9 cellular contexts compared by ENCODE assay signal in the genomic region with DNA sequence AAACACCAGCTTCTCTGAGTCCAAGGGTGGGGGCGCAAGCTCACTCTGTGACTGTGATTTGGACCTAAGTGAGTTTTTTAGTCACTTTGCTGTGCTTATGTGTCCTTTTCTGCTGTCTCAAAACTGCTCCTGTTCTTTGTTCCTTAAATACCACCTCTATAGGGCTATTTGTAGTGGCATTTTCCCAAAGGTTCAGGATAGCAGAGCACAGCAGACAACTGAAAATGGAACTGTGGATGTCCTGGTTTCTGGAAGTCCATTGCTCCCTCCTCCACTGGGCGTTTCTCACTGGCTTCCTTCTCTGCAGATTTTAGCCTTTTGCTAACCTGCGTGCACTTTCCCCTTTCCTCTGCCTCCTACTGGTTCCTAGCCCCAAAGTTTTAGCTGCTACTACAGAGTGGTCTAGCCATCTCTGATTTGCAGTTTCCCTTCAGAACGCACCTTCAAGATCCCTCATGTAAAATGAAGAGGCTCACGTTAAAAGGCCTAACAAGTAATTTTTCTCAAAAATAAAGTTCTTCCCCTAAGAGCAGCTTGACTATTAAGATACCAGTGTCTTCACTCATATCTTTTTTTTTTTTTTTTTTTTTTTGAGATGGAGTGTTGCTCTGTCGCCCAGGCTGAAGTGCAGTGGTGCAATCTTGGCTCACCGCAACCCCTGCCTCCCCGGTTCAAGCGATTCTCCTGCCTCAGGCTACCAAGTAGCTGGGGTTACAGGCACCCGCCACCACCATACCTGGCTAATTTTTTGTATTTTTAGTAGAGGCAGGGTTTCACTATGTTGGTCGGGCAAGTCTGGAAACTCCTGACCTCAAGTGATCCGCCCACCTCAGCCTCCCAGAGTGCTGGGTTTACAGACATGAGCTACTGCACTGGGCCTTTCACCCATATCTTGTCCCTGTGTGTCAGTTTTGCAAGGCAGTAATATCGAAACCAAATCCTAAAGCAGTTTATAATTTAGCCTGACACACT. TPM values are rescaled to one million over a fixed set of nuclear protein-coding genes. Genes with fewer than 3 reads are reported as not detected.
DNase-seq lines count a peak whose midpoint lies in the region; ATAC-seq and TF ChIP-seq lines count a peak whose summit lies in the region.
"Had no signal": no experiment of that assay in that cellular context is flagged by ENCODE, and none has a peak within 500 bp of the region (broad histone marks: within the 10 kb centered on the region; RNA-seq: fewer than 3 reads in every experiment).

No MANE protein-coding gene starts in this region.

- DNase-seq in activated T-cell treated with anti-CD3 and anti-CD28 coated beads for 48 hours (ENCODE audit: low read depth) (peak; percentile 22), activated T-cell treated with anti-CD3 and anti-CD28 coated beads for 4 hours (no peak), suprapubic skin (ENCODE audit: low spot score in 2 of 2) (no peak), globus pallidus (ENCODE audit: low spot score) (no peak), Right ventricle myocardium inferior (ENCODE audit: missing footprints) (no peak)
- DNase-seq in activated naive CD8-positive, alpha-beta T cell treated with anti-CD3 and anti-CD28 coated beads, Interleukin-2, amount 50 U/mL, for 24 hours: peak; percentile 45

- 87% methylated on average over 13 of the region's 13 CpGs for WGBS in suprapubic skin

- no peak overlapping the region for H3K27ac ChIP-seq in suprapubic skin

- ATAC-seq in HG03045 (IDR thresholded peaks at IDR 0.05; ENCODE audit: unreplicated experiment): peak; percentile 90
- peak; percentile 92 for ATAC-seq in activated naive CD8-positive, alpha-beta T cell treated with anti-CD3 and anti-CD28 coated beads, Interleukin-2, amount 50 U/mL, for 24 hours
- peak; percentile 86 for ATAC-seq in stimulated activated memory B cell treated with anti-CD40 and anti-IgM and Interleukin-4, amounts not matched to agents 10 μg/mL and 1 μg/mL and 100 μg/mL, for 72 hours
- no peak for ATAC-seq in Right ventricle myocardium inferior

- H3K36me3 ChIP-seq in suprapubic skin: peaks cover 19% of the 10 kb centered on the region

- intact Hi-C loops in Right ventricle myocardium inferior (cut with DNase I): no loop called here

- H3K4me3 Mint-ChIP-seq in activated naive CD8-positive, alpha-beta T cell treated with anti-CD3 and anti-CD28 coated beads, Interleukin-2, amount 50 U/mL, for 24 hours: no peak overlapping the region
- no peak overlapping the region for H3K4me3 Mint-ChIP-seq in stimulated activated memory B cell treated with anti-CD40 and anti-IgM and Interleukin-4, amounts not matched to agents 10 μg/mL and 1 μg/mL and 100 μg/mL, for 72 hours
- H3K4me3 Mint-ChIP-seq: nephron had no signal

- peaks cover 24% of the 10 kb centered on the region for H3K4me1 ChIP-seq in suprapubic skin

- no peaks in the 10 kb centered on the region for H3K27me3 Mint-ChIP-seq in activated naive CD8-positive, alpha-beta T cell treated with anti-CD3 and anti-CD28 coated beads, Interleukin-2, amount 50 U/mL, for 24 hours
- H3K27me3 Mint-ChIP-seq in stimulated activated memory B cell treated with anti-CD40 and anti-IgM and Interleukin-4, amounts not matched to agents 10 μg/mL and 1 μg/mL and 100 μg/mL, for 72 hours: no peaks in the 10 kb centered on the region

- peaks cover 16% of the 10 kb centered on the region for H3K4me1 Mint-ChIP-seq in activated naive CD8-positive, alpha-beta T cell treated with anti-CD3 and anti-CD28 coated beads, Interleukin-2, amount 50 U/mL, for 24 hours
- H3K4me1 Mint-ChIP-seq in stimulated activated memory B cell treated with anti-CD40 and anti-IgM and Interleukin-4, amounts not matched to agents 10 μg/mL and 1 μg/mL and 100 μg/mL, for 72 hours: peaks cover 9% of the 10 kb centered on the region

- no peak for TF ChIP-seq EP300 in suprapubic skin (IDR thresholded peaks at IDR 0.05)

- H3K36me3 Mint-ChIP-seq in activated naive CD8-positive, alpha-beta T cell treated with anti-CD3 and anti-CD28 coated beads, Interleukin-2, amount 50 U/mL, for 24 hours (ENCODE audit: low read depth): peaks cover 3% of the 10 kb centered on the region
- peaks cover 44% of the 10 kb centered on the region for H3K36me3 Mint-ChIP-seq in stimulated activated memory B cell treated with anti-CD40 and anti-IgM and Interleukin-4, amounts not matched to agents 10 μg/mL and 1 μg/mL and 100 μg/mL, for 72 hours

- H3K9me3 Mint-ChIP-seq in activated naive CD8-positive, alpha-beta T cell treated with anti-CD3 and anti-CD28 coated beads, Interleukin-2, amount 50 U/mL, for 24 hours: no peaks in the 10 kb centered on the region
- H3K9me3 Mint-ChIP-seq in stimulated activated memory B cell treated with anti-CD40 and anti-IgM and Interleukin-4, amounts not matched to agents 10 μg/mL and 1 μg/mL and 100 μg/mL, for 72 hours: no peaks in the 10 kb centered on the region

- H3K4me3 ChIP-seq in suprapubic skin: no peak overlapping the region

- H3K27ac Mint-ChIP-seq in activated naive CD8-positive, alpha-beta T cell treated with anti-CD3 and anti-CD28 coated beads, Interleukin-2, amount 50 U/mL, for 24 hours: no peak overlapping the region
- H3K27ac Mint-ChIP-seq in stimulated activated memory B cell treated with anti-CD40 and anti-IgM and Interleukin-4, amounts not matched to agents 10 μg/mL and 1 μg/mL and 100 μg/mL, for 72 hours: peak overlapping the region; percentile 22

- no peaks in the 10 kb centered on the region for H3K9me3 ChIP-seq in suprapubic skin

- TF ChIP-seq POLR2A in suprapubic skin (IDR thresholded peaks at IDR 0.05): no peak

- TF ChIP-seq CTCF in suprapubic skin (IDR thresholded peaks at IDR 0.05): no peak

- H3K27me3 ChIP-seq in suprapubic skin: no peaks in the 10 kb centered on the region

RNA-seq across cellular contexts. Expression of a gene that starts 25.8 kb away (rescaled TPM):
- total RNA-seq in suprapubic skin (10 to 100 TPM; 24.4 to 43.9 (median 29.2) TPM), Right ventricle myocardium inferior (45.7 TPM)

RNA-seq across cellular contexts. Expression of a gene that starts 55.0 kb away (rescaled TPM):
- total RNA-seq in suprapubic skin: 100 to 1,000 TPM in 1 of 4 donors, 10 to 100 TPM in 3; 35.3 to 775 (median 40.0) TPM
- 66.7 TPM for total RNA-seq in Right ventricle myocardium inferior

Comparison
In these comparisons a context has a peak if more than half of its experiments do, and no peak if none do; other contexts are left out.
1. DNase-seq: peak in activated T-cell treated with anti-CD3 and anti-CD28 coated beads for 48 hours (single experiment) and activated naive CD8-positive, alpha-beta T cell treated with anti-CD3 and anti-CD28 coated beads, Interleukin-2, amount 50 U/mL, for 24 hours (single experiment); none in activated T-cell treated with anti-CD3 and anti-CD28 coated beads for 4 hours (single experiment), suprapubic skin (0 of 2), globus pallidus (single experiment) and Right ventricle myocardium inferior (single experiment).